ENCODE assay signal across 13 cellular contexts in the genomic region with DNA sequence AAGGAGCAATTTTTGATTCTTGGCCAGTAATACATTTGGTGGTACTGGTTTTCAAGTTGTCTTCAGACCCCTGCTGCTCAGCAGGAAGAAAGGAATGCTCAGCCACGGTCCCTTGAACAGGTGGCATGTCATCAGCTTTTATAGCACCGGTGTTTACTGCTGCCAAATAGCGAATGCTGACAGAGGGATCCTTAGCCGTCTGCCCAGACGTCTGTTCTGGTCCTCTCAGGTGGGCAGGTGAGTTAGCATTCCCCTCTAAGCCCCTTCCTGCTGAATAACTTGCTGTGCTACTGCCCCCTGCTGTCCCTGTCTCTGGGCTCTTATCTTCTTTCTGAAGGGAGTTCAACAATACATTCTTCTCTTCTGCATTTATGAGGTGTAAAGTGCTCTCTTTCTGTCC. TPM values are rescaled to one million over a fixed set of nuclear protein-coding genes. Genes with fewer than 3 reads are reported as not detected.
DNase-seq lines count a peak whose midpoint lies in the region; ATAC-seq, FAIRE-seq and TF ChIP-seq lines count a peak whose summit lies in the region.
"Had no signal": no experiment of that assay in that cellular context is flagged by ENCODE, and none has a peak within 500 bp of the region (broad histone marks: within the 10 kb centered on the region; RNA-seq: fewer than 3 reads in every experiment).

No MANE protein-coding gene starts in this region.

- no peak overlapping the region for H3K4me3 ChIP-seq in OCI-LY7 (ENCODE audit: low read depth, low read length, poor library complexity, severe bottlenecking)
- no peak overlapping the region for H3K4me3 ChIP-seq in foreskin fibroblast (ENCODE audit: low read depth in 1 of 2, low read length in 2 of 2)
- H3K4me3 ChIP-seq in smooth muscle cell, result no peak overlapping the region
- H3K4me3 ChIP-seq in tibial nerve, result no peak overlapping the region
- no peak overlapping the region for H3K4me3 ChIP-seq in pancreas
- H3K4me3 ChIP-seq: prostate gland had no signal

- H3K4me1 ChIP-seq in OCI-LY7 (ENCODE audit: insufficient read depth, low read length, poor library complexity, severe bottlenecking), result peaks cover 17% of the 10 kb centered on the region
- no peaks in the 10 kb centered on the region for H3K4me1 ChIP-seq in smooth muscle cell (ENCODE audit: low read depth)
- no peaks in the 10 kb centered on the region for H3K4me1 ChIP-seq in tibial nerve
- no peaks in the 10 kb centered on the region for H3K4me1 ChIP-seq in pancreas
- H3K4me1 ChIP-seq: prostate gland had no signal

- TF ChIP-seq CTCF in OCI-LY7 (conservative IDR thresholded peaks at IDR 0.05; ENCODE audit: low read length) (peak; percentile 60), foreskin fibroblast (IDR thresholded peaks at IDR 0.05; ENCODE audit: low read depth, low read length) (peak; percentile 31), smooth muscle cell (IDR thresholded peaks at IDR 0.05; ENCODE audit: borderline replicate concordance, insufficient read depth, poor library complexity, severe bottlenecking) (peak; percentile 10), tibial nerve (IDR thresholded peaks at IDR 0.05) (no peak), pancreas (IDR thresholded peaks at IDR 0.05) (no peak)

- H3K4me3 Mint-ChIP-seq in activated CD4-positive, alpha-beta T cell treated with anti-CD3 and anti-CD28 coated beads for 36 hours, result no peak overlapping the region
- no peak overlapping the region for H3K4me3 Mint-ChIP-seq in activated CD4-positive, alpha-beta T cell treated with anti-CD3 and anti-CD28 coated beads, Interleukin-2, amount 10 ng/mL, durations not matched to agents 24 days and 14 days
- H3K4me3 Mint-ChIP-seq: activated naive CD4-positive, alpha-beta T cell treated with anti-CD3 and anti-CD28 coated beads for 36 hours had no signal

- 65% methylated on average over 5 of the region's 5 CpGs for WGBS in smooth muscle cell (ENCODE audit: low lambda C conversion rate)
- WGBS in tibial nerve, 2 donors, result 35% methylated on average over 5 of the region's 5 CpGs
- 67 to 68% methylated on average over 5 of the region's 5 CpGs for WGBS in pancreas, 2 donors

- H3K27me3 ChIP-seq in smooth muscle cell (ENCODE audit: low read depth), result no peaks in the 10 kb centered on the region
- H3K27me3 ChIP-seq in tibial nerve, result no peaks in the 10 kb centered on the region
- no peaks in the 10 kb centered on the region for H3K27me3 ChIP-seq in pancreas

- no peaks in the 10 kb centered on the region for H3K79me2 ChIP-seq in OCI-LY7 (ENCODE audit: insufficient read depth, low read depth, low read length)
- H3K79me2 ChIP-seq in smooth muscle cell (ENCODE audit: low read depth), result no peaks in the 10 kb centered on the region

- H3K4me2 ChIP-seq in OCI-LY7 (ENCODE audit: low read length) (no peak overlapping the region), smooth muscle cell (no peak overlapping the region)

- H4K20me1 ChIP-seq in OCI-LY7 (ENCODE audit: insufficient read depth, low read length), result no peaks in the 10 kb centered on the region
- no peaks in the 10 kb centered on the region for H4K20me1 ChIP-seq in smooth muscle cell (ENCODE audit: low read depth)

- no peak overlapping the region for H2AFZ ChIP-seq in OCI-LY7 (ENCODE audit: low read length)
- H2AFZ ChIP-seq in smooth muscle cell (ENCODE audit: low read depth), result no peak overlapping the region

- CTCF ChIA-PET in activated CD4-positive, alpha-beta T cell treated with anti-CD3 and anti-CD28 coated beads for 36 hours (lab: Charles Lee), result no interaction called here
- CTCF ChIA-PET in OCI-LY7 (lab: Charles Lee; ENCODE audit: unreplicated experiment), result no interaction called here

- H3K36me3 Mint-ChIP-seq in activated CD4-positive, alpha-beta T cell treated with anti-CD3 and anti-CD28 coated beads for 36 hours (ENCODE audit: low read depth), result peaks cover 56% of the 10 kb centered on the region
- peaks cover 76% of the 10 kb centered on the region for H3K36me3 Mint-ChIP-seq in activated CD4-positive, alpha-beta T cell treated with anti-CD3 and anti-CD28 coated beads, Interleukin-2, amount 10 ng/mL, durations not matched to agents 24 days and 14 days (ENCODE audit: low read depth)

- H3K36me3 ChIP-seq in OCI-LY7 (ENCODE audit: insufficient read depth, low read length) (peaks cover 92% of the 10 kb centered on the region), smooth muscle cell (ENCODE audit: low read depth) (peaks cover 25% of the 10 kb centered on the region), tibial nerve (peaks cover 0 to 89% (median 8%) of the 10 kb centered on the region in 3 donors), pancreas (peaks cover 0 to 63% (median 8%) of the 10 kb centered on the region in 3 donors)
- H3K36me3 ChIP-seq: prostate gland had no signal

- no peak for FAIRE-seq in pancreas (lab: Jason Lieb, UNC)
- FAIRE-seq: endothelial cell of umbilical vein had no signal

- H3K9me3 Mint-ChIP-seq in activated CD4-positive, alpha-beta T cell treated with anti-CD3 and anti-CD28 coated beads for 36 hours (ENCODE audit: low read depth), result no peaks in the 10 kb centered on the region
- H3K9me3 Mint-ChIP-seq in activated CD4-positive, alpha-beta T cell treated with anti-CD3 and anti-CD28 coated beads, Interleukin-2, amount 10 ng/mL, durations not matched to agents 24 days and 14 days, result no peaks in the 10 kb centered on the region
- H3K9me3 Mint-ChIP-seq: activated naive CD4-positive, alpha-beta T cell treated with anti-CD3 and anti-CD28 coated beads for 36 hours had no signal

- TF ChIP-seq EP300 in tibial nerve (IDR thresholded peaks at IDR 0.05), result no peak

- H3K27me3 Mint-ChIP-seq in activated CD4-positive, alpha-beta T cell treated with anti-CD3 and anti-CD28 coated beads for 36 hours, result no peaks in the 10 kb centered on the region
- H3K27me3 Mint-ChIP-seq in activated CD4-positive, alpha-beta T cell treated with anti-CD3 and anti-CD28 coated beads, Interleukin-2, amount 10 ng/mL, durations not matched to agents 24 days and 14 days, result no peaks in the 10 kb centered on the region

- BruUV-seq in OCI-LY7 (replicated peaks; lab: Mats Ljungman, UMichigan), result no TSS peak

- no peak for TF ChIP-seq POLR2A in tibial nerve (IDR thresholded peaks at IDR 0.05)

- no peaks in the 10 kb centered on the region for H3K9me2 ChIP-seq in OCI-LY7 (ENCODE audit: insufficient read depth, low read length)

- peak; percentile 7 for DNase-seq in activated CD4-positive, alpha-beta T cell treated with anti-CD3 and anti-CD28 coated beads for 36 hours
- no peak for DNase-seq in activated CD4-positive, alpha-beta T cell treated with anti-CD3 and anti-CD28 coated beads, Interleukin-2, amount 10 ng/mL, durations not matched to agents 24 days and 14 days
- DNase-seq in OCI-LY7 (ENCODE audit: low spot score), result peak; percentile 8
- no peak for DNase-seq in foreskin fibroblast
- DNase-seq in smooth muscle cell (lab: John Stamatoyannopoulos, UW; ENCODE audit: unreplicated experiment), result no peak
- no peak for DNase-seq in activated CD4-positive, alpha-beta T cell treated with anti-CD3 and anti-CD28 coated beads, Interleukin-2, amount 50 U/mL, for 48 hours
- no peak for DNase-seq in tibial nerve (ENCODE audit: low spot score in 2 of 2)
- no peak for DNase-seq in pancreas
- DNase-seq: activated CD4-positive, CD25-positive, alpha-beta regulatory T cell; activated naive CD4-positive, alpha-beta T cell treated with anti-CD3 and anti-CD28 coated beads for 36 hours; NCI-H146 had no signal

- POLR2A ChIA-PET in activated CD4-positive, alpha-beta T cell treated with anti-CD3 and anti-CD28 coated beads for 36 hours (lab: Charles Lee), result no interaction called here
- POLR2A ChIA-PET in OCI-LY7 (lab: Charles Lee), result no interaction called here

- H3K9me3 ChIP-seq in OCI-LY7 (ENCODE audit: low read length), result no peaks in the 10 kb centered on the region
- no peaks in the 10 kb centered on the region for H3K9me3 ChIP-seq in smooth muscle cell (replicated peaks; ENCODE audit: low read depth)
- no peaks in the 10 kb centered on the region for H3K9me3 ChIP-seq in tibial nerve
- no peaks in the 10 kb centered on the region for H3K9me3 ChIP-seq in pancreas
- H3K9me3 ChIP-seq: prostate gland had no signal

- no peaks in the 10 kb centered on the region for H3K4me1 Mint-ChIP-seq in activated CD4-positive, alpha-beta T cell treated with anti-CD3 and anti-CD28 coated beads for 36 hours
- H3K4me1 Mint-ChIP-seq in activated CD4-positive, alpha-beta T cell treated with anti-CD3 and anti-CD28 coated beads, Interleukin-2, amount 10 ng/mL, durations not matched to agents 24 days and 14 days, result peaks cover 15% of the 10 kb centered on the region

- H3F3A ChIP-seq in smooth muscle cell (ENCODE audit: low read depth), result no peaks in the 10 kb centered on the region

- intact Hi-C loops in activated CD4-positive, alpha-beta T cell treated with anti-CD3 and anti-CD28 coated beads for 36 hours (cut with DNase I, micrococcal nuclease), result no loop called here
- intact Hi-C loops in activated CD4-positive, alpha-beta T cell treated with anti-CD3 and anti-CD28 coated beads, Interleukin-2, amount 10 ng/mL, durations not matched to agents 24 days and 14 days (cut with micrococcal nuclease), result no loop called here
- intact Hi-C loops in OCI-LY7 (cut with micrococcal nuclease; ENCODE audit: unreplicated experiment), result no loop called here
- intact Hi-C loops in pancreas (cut with DNase I), result no loop called here

- no peak overlapping the region for H3K27ac Mint-ChIP-seq in activated CD4-positive, alpha-beta T cell treated with anti-CD3 and anti-CD28 coated beads for 36 hours
- no peak overlapping the region for H3K27ac Mint-ChIP-seq in activated CD4-positive, alpha-beta T cell treated with anti-CD3 and anti-CD28 coated beads, Interleukin-2, amount 10 ng/mL, durations not matched to agents 24 days and 14 days
- H3K27ac Mint-ChIP-seq: activated naive CD4-positive, alpha-beta T cell treated with anti-CD3 and anti-CD28 coated beads for 36 hours had no signal

- H3K27ac ChIP-seq in OCI-LY7 (ENCODE audit: low read depth, low read length, poor library complexity, severe bottlenecking), result no peak overlapping the region
- H3K27ac ChIP-seq in smooth muscle cell (ENCODE audit: low read depth), result no peak overlapping the region
- H3K27ac ChIP-seq in tibial nerve, result no peak overlapping the region
- no peak overlapping the region for H3K27ac ChIP-seq in pancreas
- H3K27ac ChIP-seq: prostate gland had no signal

- H3K9ac ChIP-seq in smooth muscle cell (ENCODE audit: low read depth), result no peak overlapping the region

- no peak for ATAC-seq in activated CD4-positive, alpha-beta T cell treated with anti-CD3 and anti-CD28 coated beads for 36 hours
- ATAC-seq in pancreas, result no peak

RNA-seq across cellular contexts. Expression of a gene that starts 28.4 kb away (rescaled TPM):
- 10 to 100 TPM; 32.4 to 42.7 TPM for total RNA-seq in activated CD4-positive, alpha-beta T cell treated with anti-CD3 and anti-CD28 coated beads for 36 hours
- total RNA-seq in activated CD4-positive, alpha-beta T cell treated with anti-CD3 and anti-CD28 coated beads, Interleukin-2, amount 10 ng/mL, durations not matched to agents 24 days and 14 days, result 38.3 and 41.0 TPM in 2 replicates
- 24.0 and 38.8 TPM in 2 replicates for total RNA-seq in OCI-LY7 (2014; rRNA removed; shearing (Covaris generic))
- total RNA-seq in OCI-LY7 (2022) (49.6 and 55.7 TPM in 2 replicates), smooth muscle cell (30.9 and 41.0 TPM in 2 replicates), tibial nerve (10 to 100 TPM; 41.5 to 53.8 (median 47.8) TPM), pancreas (10 to 100 TPM in 4 of 6 donors, 1 to 10 TPM in 2; 8.4 to 18.4 (median 12.1) TPM)
- polyA plus RNA-seq in smooth muscle cell (9.8 and 16.0 TPM in 2 replicates), pancreas (1 to 10 TPM; 6.5 to 9.3 TPM)

RNA-seq across cellular contexts. Expression of a gene that starts 54.9 kb away (rescaled TPM):
- not detected for total RNA-seq in activated CD4-positive, alpha-beta T cell treated with anti-CD3 and anti-CD28 coated beads for 36 hours
- not detected in 2 replicates for total RNA-seq in activated CD4-positive, alpha-beta T cell treated with anti-CD3 and anti-CD28 coated beads, Interleukin-2, amount 10 ng/mL, durations not matched to agents 24 days and 14 days
- total RNA-seq in OCI-LY7 (2014; rRNA removed; shearing (Covaris generic)), result 0.51 and 0.57 TPM in 2 replicates
- total RNA-seq in OCI-LY7 (2022), result 0.63 and 0.79 TPM in 2 replicates
- 3.6 and 4.4 TPM in 2 replicates for total RNA-seq in smooth muscle cell
- 4.0 and 6.7 TPM in 2 replicates for polyA plus RNA-seq in smooth muscle cell
- under 1 TPM in 3 of 4 donors, not detected in 1; 0.22 to 0.84 (median 0.30) TPM for total RNA-seq in tibial nerve
- under 1 TPM in 5 of 6 donors, not detected in 1; 0.06 to 0.47 (median 0.08) TPM for total RNA-seq in pancreas
- under 1 TPM; 0.23 to 0.27 TPM for polyA plus RNA-seq in pancreas
- total RNA-seq: activated naive CD4-positive, alpha-beta T cell treated with anti-CD3 and anti-CD28 coated beads for 36 hours; endothelial cell of umbilical vein had no signal
- polyA plus RNA-seq: endothelial cell of umbilical vein had no signal

Comparison
In these comparisons a context has a peak if more than half of its experiments do, and no peak if none do; other contexts are left out.
1. DNase-seq: peak in activated CD4-positive, alpha-beta T cell treated with anti-CD3 and anti-CD28 coated beads for 36 hours (single experiment) and OCI-LY7 (single experiment); none in activated CD4-positive, alpha-beta T cell treated with anti-CD3 and anti-CD28 coated beads, Interleukin-2, amount 10 ng/mL, durations not matched to agents 24 days and 14 days (single experiment), foreskin fibroblast (0 of 2), smooth muscle cell (single experiment), activated CD4-positive, alpha-beta T cell treated with anti-CD3 and anti-CD28 coated beads, Interleukin-2, amount 50 U/mL, for 48 hours (0 of 2), tibial nerve (0 of 2) and pancreas (0 of 6).
2. CTCF ChIP-seq: peak in OCI-LY7 (single experiment), foreskin fibroblast (single experiment) and smooth muscle cell (single experiment); none in tibial nerve (0 of 5) and pancreas (0 of 4).